Comparison of ENCODE assay signal across 1 cellular context in the genomic region with DNA sequence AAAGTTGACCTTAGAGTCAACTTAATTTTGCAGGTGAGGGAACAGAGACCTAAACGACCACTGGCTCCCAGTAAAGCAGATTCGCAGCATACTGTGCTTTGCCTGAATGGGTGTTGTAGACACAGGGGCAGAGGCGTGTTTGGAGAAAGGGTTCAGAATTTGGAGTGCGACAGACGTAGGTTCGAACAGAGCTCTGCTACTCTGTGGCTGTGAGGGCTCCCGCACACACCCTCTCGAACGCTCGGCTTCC.
TF ChIP-seq lines count a peak whose summit lies in the region.

No MANE protein-coding gene starts in this region.

TF ChIP-seq in WTC11, 78 proteins besides CTCF, POLR2A, EP300 and RAD21 (continued from another document):
- no peak for TF ChIP-seq TEAD1 (CRISPR knock-in tag; IDR thresholded peaks at IDR 0.05)
